In the genomic region with DNA sequence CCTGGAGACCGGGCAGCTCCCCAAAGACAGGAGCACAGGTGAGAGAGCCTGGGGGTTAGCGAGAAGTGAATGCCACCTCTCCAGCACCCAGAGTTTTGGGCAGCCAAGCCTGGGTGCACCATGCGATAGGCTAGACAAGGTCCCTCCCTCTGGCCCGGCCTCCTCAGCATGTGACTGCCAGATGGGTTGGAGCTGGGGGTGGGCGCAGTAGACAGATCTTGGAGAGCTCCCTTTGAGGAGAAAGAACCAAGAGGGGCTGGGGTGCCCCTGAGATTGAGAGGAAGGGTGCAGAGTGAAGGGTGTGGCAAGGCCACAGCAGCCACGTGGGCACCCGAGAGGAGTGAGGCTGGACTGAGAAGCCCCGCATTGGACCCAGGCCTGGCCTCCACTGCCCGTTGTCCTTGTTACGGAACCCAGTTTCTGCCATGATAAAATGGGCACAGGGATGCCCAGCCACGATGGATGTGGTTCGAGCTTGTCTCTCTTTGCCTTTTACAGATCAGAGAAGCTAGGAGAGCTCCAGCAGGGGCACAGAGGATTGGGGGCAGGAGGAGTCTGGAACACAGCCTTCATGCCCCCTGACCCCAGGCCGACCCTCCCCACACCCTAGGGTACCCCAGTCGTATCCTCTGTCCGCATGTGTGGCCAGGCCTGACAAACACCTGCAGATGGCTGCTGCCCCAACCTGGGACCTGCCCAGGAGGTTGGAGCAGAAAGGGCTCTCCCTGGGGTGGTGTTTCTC, we compare ENCODE assay signal across 9 cellular contexts. TPM values are rescaled to one million over a fixed set of nuclear protein-coding genes. Genes with fewer than 3 reads are reported as not detected.
A peak's percentile ranks its signal among the peaks of the same experiment; 100 is the strongest.
DNase-seq lines count a peak whose midpoint lies in the region; ATAC-seq and TF ChIP-seq lines count a peak whose summit lies in the region.
"Had no signal": no experiment of that assay in that cellular context is flagged by ENCODE, and none has a peak within 500 bp of the region (broad histone marks: within the 10 kb centered on the region; RNA-seq: fewer than 3 reads in every experiment).

No MANE protein-coding gene starts in this region.

- H3K36me3 ChIP-seq in CD8-positive, alpha-beta T cell (ENCODE audit: insufficient read depth, low read length), result no peaks in the 10 kb centered on the region
- H3K36me3 ChIP-seq in NT2/D1 (ENCODE audit: insufficient read depth, insufficient read length, low read length), result peaks cover 26% of the 10 kb centered on the region
- peaks cover 6% of the 10 kb centered on the region for H3K36me3 ChIP-seq in osteoblast (ENCODE audit: insufficient read depth, low read length)

- H3K4me3 ChIP-seq in CD8-positive, alpha-beta T cell (ENCODE audit: low read depth, low read length), result peak overlapping the region; percentile 74
- H3K4me3 ChIP-seq in NT2/D1 (ENCODE audit: insufficient read length, low read depth) (no peak overlapping the region), dorsolateral prefrontal cortex (peak overlapping the region in 41 of 59 donors; percentile 54 to 95 (median 87)), osteoblast (ENCODE audit: insufficient read depth, low read length) (peak overlapping the region; percentile 97)

- H3K9ac ChIP-seq in NT2/D1 (ENCODE audit: insufficient read length, low read depth), result peak overlapping the region; percentile 24
- H3K9ac ChIP-seq: parathyroid adenoma had no signal

- H3K79me2 ChIP-seq in osteoblast (ENCODE audit: insufficient read depth, low read length), result peaks cover 11% of the 10 kb centered on the region
- H3K79me2 ChIP-seq: parathyroid adenoma had no signal

- H3K4me2 ChIP-seq in osteoblast (ENCODE audit: insufficient read depth, low read length), result peak overlapping the region; percentile 99

- DNase-seq in CD8-positive, alpha-beta T cell, result no peak
- DNase-seq in NT2/D1 (ENCODE audit: low read depth, low spot score) (no peak), dorsolateral prefrontal cortex (peak in 1 of 10 donors; percentile 44), osteoblast (ENCODE audit: insufficient read length, low spot score, missing footprints) (peak; percentile 73), DMS153 treated with DMSO at 0.1 percent for 48 hours (lab: John Stamatoyannopoulos, UW; ENCODE audit: unreplicated experiment) (no peak), NCI-H2227 treated with DMSO at 0.1 percent for 48 hours (lab: John Stamatoyannopoulos, UW) (no peak), NCI-H524 treated with DMSO at 0.1 percent for 48 hours (lab: John Stamatoyannopoulos, UW) (no peak)

- peaks cover 12% of the 10 kb centered on the region for H3K36me3 Mint-ChIP-seq in CD8-positive, alpha-beta T cell

- POLR2A ChIA-PET in CD8-positive, alpha-beta T cell (lab: Charles Lee), result interaction anchor here (1.0 to 1.3 kb wide), 2 partner anchors 14 to 15 kb away, joined by 4 to 7 read pairs; a partner anchor contains a TSS

- peak overlapping the region; percentile 97 for H3K27ac Mint-ChIP-seq in CD8-positive, alpha-beta T cell

- H3K9me3 ChIP-seq in CD8-positive, alpha-beta T cell (ENCODE audit: low read length), result no peaks in the 10 kb centered on the region
- no peaks in the 10 kb centered on the region for H3K9me3 ChIP-seq in NT2/D1 (ENCODE audit: insufficient read depth, low read length)
- H3K9me3 ChIP-seq in osteoblast (ENCODE audit: low read depth, low read length), result no peaks in the 10 kb centered on the region

- intact Hi-C loops in CD8-positive, alpha-beta T cell (cut with DNase I, micrococcal nuclease), result loop anchor here (5.0 to 10.0 kb wide), 5 partner anchors 245 to 760 kb away; a partner anchor contains a TSS
- intact Hi-C loops in dorsolateral prefrontal cortex (cut with DNase I), result loop anchor here in 1 of 2 donors (5.0 kb wide), 1 partner anchor 50 kb away; a partner anchor contains a TSS

- H3K4me1 ChIP-seq in CD8-positive, alpha-beta T cell (ENCODE audit: insufficient read depth, low read length), result peaks cover 33% of the 10 kb centered on the region
- H3K4me1 ChIP-seq in NT2/D1 (ENCODE audit: insufficient read depth, insufficient read length) (peaks cover 17% of the 10 kb centered on the region), osteoblast (ENCODE audit: insufficient read depth, low read length) (peaks cover 15% of the 10 kb centered on the region)

- H4K20me1 ChIP-seq in osteoblast (ENCODE audit: insufficient read depth, low read length), result peaks cover 18% of the 10 kb centered on the region

- H3K27me3 ChIP-seq in CD8-positive, alpha-beta T cell (ENCODE audit: insufficient read depth, low read length), result no peaks in the 10 kb centered on the region
- peaks cover 5% of the 10 kb centered on the region for H3K27me3 ChIP-seq in NT2/D1 (ENCODE audit: insufficient read depth, insufficient read length)
- no peaks in the 10 kb centered on the region for H3K27me3 ChIP-seq in dorsolateral prefrontal cortex
- H3K27me3 ChIP-seq in osteoblast (ENCODE audit: insufficient read depth, low read length), result peaks cover 18% of the 10 kb centered on the region

- peak overlapping the region; percentile 88 for H3K27ac ChIP-seq in CD8-positive, alpha-beta T cell (ENCODE audit: low read depth, low read length)
- H3K27ac ChIP-seq in dorsolateral prefrontal cortex, result peak overlapping the region in 43 of 59 donors; percentile 19 to 99 (median 96)
- H3K27ac ChIP-seq in osteoblast (ENCODE audit: low read depth, low read length), result no peak overlapping the region

- peaks cover 39% of the 10 kb centered on the region for H3K4me1 Mint-ChIP-seq in CD8-positive, alpha-beta T cell (ENCODE audit: low read depth)

- ATAC-seq in CD8-positive, alpha-beta T cell, result no peak
- ATAC-seq in HG03432 (IDR thresholded peaks at IDR 0.05; ENCODE audit: unreplicated experiment), result no peak

- no peaks in the 10 kb centered on the region for H3K27me3 Mint-ChIP-seq in CD8-positive, alpha-beta T cell (ENCODE audit: low read depth)

- TF ChIP-seq CTCF in CD8-positive, alpha-beta T cell (IDR thresholded peaks at IDR 0.05), result no peak
- no peak for TF ChIP-seq CTCF in dorsolateral prefrontal cortex (IDR thresholded peaks at IDR 0.05 in 54 of 56, conservative IDR thresholded peaks at IDR 0.05 in 2 of 56; ENCODE audit: low read depth in 1 of 56, partially characterized antibody in 56 of 56)
- no peak for TF ChIP-seq CTCF in osteoblast (IDR thresholded peaks at IDR 0.05; ENCODE audit: extremely low read depth, low read depth, low read length)

- CTCF ChIA-PET in CD8-positive, alpha-beta T cell (lab: Charles Lee), result interaction anchor here (0.7 to 3.1 kb wide), 10 partner anchors 9 to 303 kb away, joined by 3 to 19 read pairs (median 4); a partner anchor contains a TSS

- peak overlapping the region; percentile 85 for H3K4me3 Mint-ChIP-seq in CD8-positive, alpha-beta T cell

- no peak overlapping the region for H2AFZ ChIP-seq in osteoblast (ENCODE audit: low read length)
- H2AFZ ChIP-seq: parathyroid adenoma had no signal

- no peaks in the 10 kb centered on the region for H3K9me3 Mint-ChIP-seq in CD8-positive, alpha-beta T cell

RNA-seq across cellular contexts. Expression of a gene that starts 1.3 kb away (rescaled TPM):
- total RNA-seq in CD8-positive, alpha-beta T cell, result 10 to 100 TPM; 14.5 to 16.6 TPM
- total RNA-seq in dorsolateral prefrontal cortex (10 to 100 TPM; 37.4 to 81.9 (median 55.2) TPM), osteoblast (31.8 and 39.8 TPM in 2 replicates)

RNA-seq across cellular contexts. Expression of a gene that starts 3.6 kb away (rescaled TPM):
- 1 to 10 TPM; 1.3 to 1.4 TPM for total RNA-seq in CD8-positive, alpha-beta T cell
- total RNA-seq in dorsolateral prefrontal cortex (10 to 100 TPM in 1 of 120 experiments, 1 to 10 TPM in 116, under 1 TPM in 3; 0.47 to 10.6 (median 3.4) TPM), osteoblast (under 0.01 TPM in 1 of 2 replicates, not detected in the other)

RNA-seq across cellular contexts. Expression of a gene that starts 15.3 kb away (rescaled TPM):
- total RNA-seq in CD8-positive, alpha-beta T cell, result 10 to 100 TPM; 53.3 to 55.5 TPM
- total RNA-seq in dorsolateral prefrontal cortex (100 to 1,000 TPM in 114 of 120 experiments, 10 to 100 TPM in 6; 86.8 to 178 (median 121) TPM), osteoblast (64.2 and 64.8 TPM in 2 replicates)

RNA-seq across cellular contexts. Expression of a gene that starts 28.2 kb away (rescaled TPM):
- not detected for total RNA-seq in CD8-positive, alpha-beta T cell
- total RNA-seq in dorsolateral prefrontal cortex, result 10 to 100 TPM in 2 of 120 experiments, 1 to 10 TPM in 108, under 1 TPM in 10; 0.32 to 11.1 (median 3.0) TPM
- not detected in 2 replicates for total RNA-seq in osteoblast

RNA-seq across cellular contexts. Expression of a gene that starts 34.4 kb away (rescaled TPM):
- not detected for total RNA-seq in CD8-positive, alpha-beta T cell
- total RNA-seq in dorsolateral prefrontal cortex, result 1 to 10 TPM in 16 of 120 experiments, under 1 TPM in 58, not detected in 46; 0.16 to 2.8 (median 0.72) TPM
- not detected in 2 replicates for total RNA-seq in osteoblast
